In the genomic region with DNA sequence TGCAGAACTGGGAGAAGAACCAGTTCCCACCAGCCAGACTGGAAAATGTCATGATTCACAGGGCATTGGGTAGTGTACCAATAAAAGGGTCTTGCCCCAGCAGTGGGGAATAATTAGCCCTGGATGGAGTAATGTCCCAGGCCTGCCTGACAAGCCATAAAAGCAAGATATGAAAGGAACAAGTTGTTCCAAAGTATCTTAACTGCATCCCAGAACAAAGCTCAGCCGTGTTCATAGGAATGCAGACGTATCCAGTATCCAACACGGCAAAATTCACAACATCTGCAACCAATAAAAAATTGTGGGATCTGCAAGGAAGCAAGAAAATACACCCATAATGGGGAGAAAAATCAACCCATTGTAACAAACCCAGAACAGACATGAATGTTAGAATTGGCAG, we compare ENCODE assay signal across 22 cellular contexts. TPM values are rescaled to one million over a fixed set of nuclear protein-coding genes. Genes with fewer than 3 reads are reported as not detected.
DNase-seq lines count a peak whose midpoint lies in the region; ATAC-seq lines count a peak whose summit lies in the region.
"Had no signal": no experiment of that assay in that cellular context is flagged by ENCODE, and none has a peak within 500 bp of the region (broad histone marks: within the 10 kb centered on the region; RNA-seq: fewer than 3 reads in every experiment).

No MANE protein-coding gene starts in this region.

- DNase-seq in Right ventricle myocardium superior: no peak
- no peak for DNase-seq in left cardiac atrium
- peak; percentile 16 for DNase-seq in fibroblast of peridontal ligament (ENCODE audit: extremely low read depth)
- no peak for DNase-seq in trophoblast cell
- no peak for DNase-seq in occipital lobe (lab: John Stamatoyannopoulos, UW)
- DNase-seq in NCI-H146 (lab: John Stamatoyannopoulos, UW): no peak
- no peak for DNase-seq in immature natural killer cell
- DNase-seq: Calu3; CD8-positive, alpha-beta T cell; GF-D8; NCI-H1105 treated with DMSO at 0.1 percent for 48 hours; NCI-H187; NCI-H2107; NCI-H2227 treated with DMSO at 0.1 percent for 48 hours; NCI-H524; NCI-H82; SIG-M5 had no signal

- H3K27me3 ChIP-seq in trophoblast cell (ENCODE audit: insufficient read depth, low read length): no peaks in the 10 kb centered on the region
- H3K27me3 ChIP-seq: BLaER1 had no signal

- intact Hi-C loops in Right ventricle myocardium superior (cut with DNase I) (no loop called here), left cardiac atrium (cut with DNase I) (no loop called here)

- H3K79me1 ChIP-seq in trophoblast cell (ENCODE audit: low read length): no peaks in the 10 kb centered on the region

- no peak overlapping the region for H3K18ac ChIP-seq in trophoblast cell (ENCODE audit: low read length)

- no peak overlapping the region for H4K12ac ChIP-seq in trophoblast cell (ENCODE audit: low read depth, low read length)

- no peak overlapping the region for H2AFZ ChIP-seq in trophoblast cell (ENCODE audit: insufficient read depth, low read length, poor library complexity)
- H2AFZ ChIP-seq: GM23338 had no signal

- no peak overlapping the region for H2BK120ac ChIP-seq in trophoblast cell (ENCODE audit: insufficient read depth, low read length, poor library complexity)

- peaks cover 6 to 23% (median 18%) of the 10 kb centered on the region in 3 donors for H3K36me3 Mint-ChIP-seq in immature natural killer cell
- H3K36me3 Mint-ChIP-seq: CD8-positive, alpha-beta T cell had no signal

- no peak overlapping the region for H4K91ac ChIP-seq in trophoblast cell (ENCODE audit: low read depth, low read length)

- no peak overlapping the region for H2BK5ac ChIP-seq in trophoblast cell (ENCODE audit: low read depth, low read length, poor library complexity)

- ATAC-seq in Right ventricle myocardium superior (ENCODE audit: poor library complexity) (peak; percentile 45), left cardiac atrium (no peak), HG03025 (IDR thresholded peaks at IDR 0.05; ENCODE audit: low FRiP score, unreplicated experiment) (no peak)
- ATAC-seq: CD8-positive, alpha-beta T cell; HCT116; K562 had no signal

- H3K4me3 Mint-ChIP-seq in immature natural killer cell: no peak overlapping the region
- H3K4me3 Mint-ChIP-seq: CD8-positive, alpha-beta T cell had no signal

- no peak overlapping the region for H4K8ac ChIP-seq in trophoblast cell (ENCODE audit: low read depth, low read length)

- no peak overlapping the region for H3K14ac ChIP-seq in trophoblast cell (ENCODE audit: low read length)

- H3K9me3 Mint-ChIP-seq in immature natural killer cell: peaks cover 0 to 7% (median 4%) of the 10 kb centered on the region in 6 donors

- H3K27me3 Mint-ChIP-seq in immature natural killer cell (ENCODE audit: low read depth in 3 of 3): peaks cover 0 to 6% (median 0%) of the 10 kb centered on the region in 3 donors

- no peak overlapping the region for H3K4ac ChIP-seq in trophoblast cell (ENCODE audit: low read depth, low read length)

- H3K4me3 ChIP-seq in trophoblast cell (ENCODE audit: low read depth, low read length): no peak overlapping the region
- H3K4me3 ChIP-seq: BLaER1, GM23338, K562 had no signal

- no CpG with 5 or more reads among the region's 3 CpGs for WGBS in trophoblast cell (ENCODE audit: extremely low coverage, insufficient coverage, insufficient read length)

- H3K9me3 ChIP-seq in trophoblast cell (ENCODE audit: insufficient read depth, low read depth, low read length): peaks cover 4% of the 10 kb centered on the region

- no peak overlapping the region for H3K27ac ChIP-seq in trophoblast cell (ENCODE audit: low read depth, low read length)
- H3K27ac ChIP-seq: BLaER1 had no signal

- no peaks in the 10 kb centered on the region for H3K36me3 ChIP-seq in trophoblast cell (ENCODE audit: control insufficient read depth in 1 of 2, insufficient read depth in 2 of 2, low read length in 2 of 2)
- H3K36me3 ChIP-seq: BLaER1 had no signal

- no peak overlapping the region for H2BK12ac ChIP-seq in trophoblast cell (ENCODE audit: low read length)

- H3K4me1 Mint-ChIP-seq in immature natural killer cell: peaks cover 8 to 16% of the 10 kb centered on the region in 2 donors

- no peak overlapping the region for H3K4me2 ChIP-seq in trophoblast cell (ENCODE audit: low read length)
- H3K4me2 ChIP-seq: BLaER1 had no signal

- H3K9ac ChIP-seq in trophoblast cell (ENCODE audit: low read length): peak overlapping the region; percentile 50
- H3K9ac ChIP-seq: BLaER1 had no signal

- no peaks in the 10 kb centered on the region for H3K4me1 ChIP-seq in trophoblast cell (ENCODE audit: control insufficient read depth in 1 of 2, insufficient read depth in 2 of 2, low read length in 2 of 2)
- H3K4me1 ChIP-seq: BLaER1 had no signal

- no peak overlapping the region for H2AK5ac ChIP-seq in trophoblast cell (ENCODE audit: low read length)

- no peak overlapping the region for H3K23ac ChIP-seq in trophoblast cell (ENCODE audit: low read length)

- H3K27ac Mint-ChIP-seq in immature natural killer cell: no peak overlapping the region
- H3K27ac Mint-ChIP-seq: CD8-positive, alpha-beta T cell; GM23338 had no signal

- no peaks in the 10 kb centered on the region for H3K79me2 ChIP-seq in trophoblast cell (ENCODE audit: control insufficient read depth, insufficient read depth, low read length, poor library complexity)

RNA-seq across cellular contexts. Expression of gene ASCL2, which starts 47.9 kb away (rescaled TPM):
- 0.11 TPM for total RNA-seq in Right ventricle myocardium superior
- total RNA-seq in left cardiac atrium: under 1 TPM; 0.39 to 0.50 TPM
- polyA plus RNA-seq in trophoblast cell (2013): 0.59 and 0.60 TPM in 2 replicates
- total RNA-seq in occipital lobe: 1.4 TPM
- polyA plus RNA-seq in immature natural killer cell: 10 to 100 TPM in 2 of 3 donors, 1 to 10 TPM in 1; 9.7 to 60.0 (median 18.2) TPM
- total RNA-seq: Calu3; CD8-positive, alpha-beta T cell had no signal

RNA-seq across cellular contexts. Expression of gene TH, which starts 50.9 kb away (rescaled TPM):
- total RNA-seq in Right ventricle myocardium superior (not detected), left cardiac atrium (not detected), occipital lobe (not detected)
- 0.03 TPM in 2 replicates for polyA plus RNA-seq in trophoblast cell (2013)
- polyA plus RNA-seq in immature natural killer cell: not detected
- total RNA-seq: Calu3; CD8-positive, alpha-beta T cell; GM23338; K562 had no signal
- polyA plus RNA-seq: K562 had no signal
